9 cellular contexts compared by ENCODE assay signal in genomic region chr9:116737137-116737546, GRCh38. TPM values are rescaled to one million over a fixed set of nuclear protein-coding genes. Genes with fewer than 3 reads are reported as not detected.
A peak's percentile ranks its signal among the peaks of the same experiment; 100 is the strongest.
DNase-seq lines count a peak whose midpoint lies in the region; ATAC-seq and TF ChIP-seq lines count a peak whose summit lies in the region.
"Had no signal": no experiment of that assay in that cellular context is flagged by ENCODE, and none has a peak within 500 bp of the region (broad histone marks: within the 10 kb centered on the region; RNA-seq: fewer than 3 reads in every experiment).

No MANE protein-coding gene starts in this region.

- peak; percentile 86 for ATAC-seq in HG03196 (IDR thresholded peaks at IDR 0.05; ENCODE audit: unreplicated experiment)
- ATAC-seq: naive thymus-derived CD8-positive, alpha-beta T cell had no signal

- DNase-seq in activated gamma-delta T cell treated with Interleukin-2 at 50 U/mL for 16 hours (peak; percentile 6), activated gamma-delta T cell (lab: John Stamatoyannopoulos, UW) (no peak), NCI-H345 treated with DMSO at 0.1 percent for 48 hours (lab: John Stamatoyannopoulos, UW; ENCODE audit: unreplicated experiment) (peak; percentile 68), dedifferentiated amniotic fluid mesenchymal stem cell (ENCODE audit: extremely low spot score) (peak; percentile 68), lower leg skin (ENCODE audit: low spot score in 2 of 2) (peak; percentile 58 to 92)
- DNase-seq in activated CD4-positive, CD25-positive, alpha-beta regulatory T cell treated with anti-CD3 and anti-CD28 coated beads, Interleukin-2, amount 50 U/mL, for 72 hours = peak; percentile 67
- peak; percentile 11 for DNase-seq in stimulated activated CD8-positive, alpha-beta memory T cell treated with anti-CD3 and anti-CD28 coated beads, Interleukin-12 subunit alpha, Interleukin-12 subunit beta, amount 100 ng/mL, for 1 hour (ENCODE audit: low read depth)

- TF ChIP-seq POLR2A in lower leg skin (IDR thresholded peaks at IDR 0.05) = no peak

- 15 to 23% methylated on average over 17 of the region's 17 CpGs for WGBS in lower leg skin, 2 donors

- no peak for TF ChIP-seq CTCF in lower leg skin (IDR thresholded peaks at IDR 0.05)

- no peak overlapping the region for H3K4me3 ChIP-seq in lower leg skin (ENCODE audit: low read depth, poor library complexity, severe bottlenecking)

- intact Hi-C loops in lower leg skin (cut with DNase I; ENCODE audit: low total_unique reads) = loop anchor here (5.0 kb wide), 1 partner anchor 125 kb away; no protein-coding TSS in a partner anchor

RNA-seq across cellular contexts. Expression of gene TRIM32, which starts 50.0 kb away (rescaled TPM):
- 10 to 100 TPM in 3 of 4 donors, 1 to 10 TPM in 1; 9.9 to 16.1 (median 12.1) TPM for total RNA-seq in lower leg skin
